ENCODE assay signal across 1 cellular context in genomic region chr6:44041461-44042260, GRCh38.
A peak's percentile ranks its signal among the peaks of the same experiment; 100 is the strongest.
TF ChIP-seq lines count a peak whose summit lies in the region.

No MANE protein-coding gene starts in this region.

TF ChIP-seq in GM23338, 12 proteins besides CTCF, POLR2A, EP300 and RAD21:
- TF ChIP-seq ZNF462 (CRISPR knock-in tag; IDR thresholded peaks at IDR 0.05), result no peak
- TF ChIP-seq EZH2 (IDR thresholded peaks at IDR 0.05; ENCODE audit: low read depth, unreplicated experiment), result no peak
- peak; percentile 38; the same call in 1 of the 2 replicates for TF ChIP-seq ZNF331 (CRISPR knock-in tag; IDR thresholded peaks at IDR 0.05; ENCODE audit: low read depth)
- no peak for TF ChIP-seq REST (IDR thresholded peaks at IDR 0.05; ENCODE audit: unreplicated experiment)
- TF ChIP-seq JUNB (IDR thresholded peaks at IDR 0.05; ENCODE audit: unreplicated experiment), result no peak
